Comparison of ENCODE assay signal across 18 cellular contexts in genomic region chr3:172173316-172174271, GRCh38.
A peak's percentile ranks its signal among the peaks of the same experiment; 100 is the strongest.
DNase-seq lines count a peak whose midpoint lies in the region; ATAC-seq and TF ChIP-seq lines count a peak whose summit lies in the region.
"Had no signal": no experiment of that assay in that cellular context is flagged by ENCODE, and none has a peak within 500 bp of the region (broad histone marks: within the 10 kb centered on the region; RNA-seq: fewer than 3 reads in every experiment).

No MANE protein-coding gene starts in this region.

- peaks cover 10% of the 10 kb centered on the region for H3K4me1 Mint-ChIP-seq in activated CD4-positive, alpha-beta T cell treated with anti-CD3 and anti-CD28 coated beads for 36 hours
- H3K4me1 Mint-ChIP-seq in brain, result peaks cover 81% of the 10 kb centered on the region

- peaks cover 99% of the 10 kb centered on the region for H3K79me2 ChIP-seq in smooth muscle cell (ENCODE audit: low read depth)

- TF ChIP-seq RAD21 in liver (IDR thresholded peaks at IDR 0.05), result no peak

- no peak for ATAC-seq in activated CD4-positive, alpha-beta T cell treated with anti-CD3 and anti-CD28 coated beads for 36 hours
- ATAC-seq: activated CD4-positive, CD25-positive, alpha-beta regulatory T cell treated with anti-CD3 and anti-CD28 coated beads, Interleukin-2, amount 50 U/mL, for 24 hours; left colon; mucosa of descending colon; PC-3 had no signal

- H3K27me3 ChIP-seq in liver (ENCODE audit: control insufficient read depth in 4 of 4, insufficient read depth in 4 of 4, low read length in 3 of 4) (no peaks in the 10 kb centered on the region), smooth muscle cell (ENCODE audit: low read depth) (no peaks in the 10 kb centered on the region)
- H3K27me3 ChIP-seq: BE2C, testis had no signal

- no peak overlapping the region for H2AFZ ChIP-seq in smooth muscle cell (ENCODE audit: low read depth)

- H3K4me3 ChIP-seq in liver (ENCODE audit: low read depth in 1 of 3, low read length in 3 of 3), result no peak overlapping the region
- no peak overlapping the region for H3K4me3 ChIP-seq in smooth muscle cell
- H3K4me3 ChIP-seq: mucosa of descending colon, testis had no signal

- 84% methylated on average over 13 of the region's 13 CpGs for WGBS in liver
- 69% methylated on average over 13 of the region's 13 CpGs for WGBS in smooth muscle cell (ENCODE audit: low lambda C conversion rate)

- TF ChIP-seq CTCF in brain (conservative IDR thresholded peaks at IDR 0.05) (no peak), liver (IDR thresholded peaks at IDR 0.05; ENCODE audit: low read depth, low read length, missing input control) (no peak), smooth muscle cell (IDR thresholded peaks at IDR 0.05; ENCODE audit: borderline replicate concordance, insufficient read depth, poor library complexity, severe bottlenecking) (no peak)

- H3K9me3 Mint-ChIP-seq in activated CD4-positive, alpha-beta T cell treated with anti-CD3 and anti-CD28 coated beads for 36 hours (ENCODE audit: low read depth), result peaks cover 3% of the 10 kb centered on the region
- H3K9me3 Mint-ChIP-seq in brain, result peaks cover 0 to 3% (median 0%) of the 10 kb centered on the region in 5 experiments

- no peak overlapping the region for H3K4me3 Mint-ChIP-seq in activated CD4-positive, alpha-beta T cell treated with anti-CD3 and anti-CD28 coated beads for 36 hours
- H3K4me3 Mint-ChIP-seq in brain, result peak overlapping the region in 1 of 5 experiments; percentile 41

- H3K27me3 Mint-ChIP-seq in activated CD4-positive, alpha-beta T cell treated with anti-CD3 and anti-CD28 coated beads for 36 hours, result no peaks in the 10 kb centered on the region
- peaks cover 6% of the 10 kb centered on the region for H3K27me3 Mint-ChIP-seq in brain

- no peak overlapping the region for H3K9ac ChIP-seq in liver (ENCODE audit: low read depth in 1 of 2, low read length in 2 of 2)
- H3K9ac ChIP-seq in smooth muscle cell (ENCODE audit: low read depth), result no peak overlapping the region

- no peaks in the 10 kb centered on the region for H3K9me3 ChIP-seq in liver (ENCODE audit: control insufficient read depth in 4 of 4, low read length in 3 of 4)
- no peaks in the 10 kb centered on the region for H3K9me3 ChIP-seq in smooth muscle cell (replicated peaks; ENCODE audit: low read depth)
- H3K9me3 ChIP-seq: BE2C, mucosa of descending colon, testis had no signal

- H3K36me3 ChIP-seq in liver (ENCODE audit: control insufficient read depth in 4 of 4, insufficient read depth in 3 of 4, low read depth in 1 of 4, low read length in 3 of 4) (peaks cover 0 to 3% (median 0%) of the 10 kb centered on the region in 4 donors), smooth muscle cell (ENCODE audit: low read depth) (no peaks in the 10 kb centered on the region)
- H3K36me3 ChIP-seq: BE2C had no signal

- no peak overlapping the region for H3K27ac Mint-ChIP-seq in activated CD4-positive, alpha-beta T cell treated with anti-CD3 and anti-CD28 coated beads for 36 hours
- H3K27ac Mint-ChIP-seq in brain, result peak overlapping the region in 3 of 5 experiments; percentile 77 to 86 (median 80)

- peaks cover 45% of the 10 kb centered on the region for H3F3A ChIP-seq in smooth muscle cell (ENCODE audit: low read depth)

- peaks cover 98% of the 10 kb centered on the region for H4K20me1 ChIP-seq in smooth muscle cell (ENCODE audit: low read depth)

- intact Hi-C loops in activated CD4-positive, alpha-beta T cell treated with anti-CD3 and anti-CD28 coated beads for 36 hours (cut with DNase I, micrococcal nuclease), result no loop called here

- DNase-seq in activated CD4-positive, alpha-beta T cell treated with anti-CD3 and anti-CD28 coated beads for 36 hours, result peak; percentile 23
- no peak for DNase-seq in activated CD4-positive, alpha-beta T cell treated with anti-CD3 and anti-CD28 coated beads for 4 hours
- no peak for DNase-seq in smooth muscle cell (lab: John Stamatoyannopoulos, UW; ENCODE audit: unreplicated experiment)
- DNase-seq in HuH-7.5 (ENCODE audit: low spot score), result no peak
- no peak for DNase-seq in CD1c-positive myeloid dendritic cell (ENCODE audit: extremely low spot score)
- DNase-seq in foreskin melanocyte, result no peak
- DNase-seq: activated gamma-delta T cell; BE2C; left colon; mucosa of descending colon; NCI-H1417 treated with DMSO at 0.1 percent for 48 hours; PC-3; stimulated activated CD4-positive, alpha-beta T cell treated with anti-CD3 and anti-CD28 coated beads, Interleukin-4, amount 100 ng/mL, for 1 hour; testis had no signal

- POLR2A ChIA-PET in activated CD4-positive, alpha-beta T cell treated with anti-CD3 and anti-CD28 coated beads for 36 hours (lab: Charles Lee), result no interaction called here

- H3K4me1 ChIP-seq in liver (ENCODE audit: control insufficient read depth in 4 of 4, insufficient read depth in 4 of 4, low read length in 3 of 4) (peaks cover 12 to 53% (median 34%) of the 10 kb centered on the region in 4 donors), smooth muscle cell (ENCODE audit: low read depth) (peaks cover 55% of the 10 kb centered on the region)

- no peaks in the 10 kb centered on the region for H3K36me3 Mint-ChIP-seq in activated CD4-positive, alpha-beta T cell treated with anti-CD3 and anti-CD28 coated beads for 36 hours (ENCODE audit: low read depth)
- H3K36me3 Mint-ChIP-seq in brain, result peaks cover 18% of the 10 kb centered on the region

- CTCF ChIA-PET in activated CD4-positive, alpha-beta T cell treated with anti-CD3 and anti-CD28 coated beads for 36 hours (lab: Charles Lee), result interaction anchor here (0.6 to 1.1 kb wide), 2 partner anchors 13 to 1069 kb away, joined by 3 read pairs; no protein-coding TSS in a partner anchor

- H3K27ac ChIP-seq in liver (ENCODE audit: low read depth in 1 of 2, low read length in 2 of 2) (peak overlapping the region; percentile 48 to 55), smooth muscle cell (ENCODE audit: low read depth) (peak overlapping the region; percentile 85)
- H3K27ac ChIP-seq: 22Rv1, testis had no signal

- H3K4me2 ChIP-seq in smooth muscle cell, result peak overlapping the region; percentile 59

TF ChIP-seq in liver, 16 proteins besides CTCF, POLR2A, EP300 and RAD21:
- TF ChIP-seq RXRA (IDR thresholded peaks at IDR 0.05) (no peak), SP1 (IDR thresholded peaks at IDR 0.05) (no peak), FOXA1 (IDR thresholded peaks at IDR 0.05) (no peak), GABPA (IDR thresholded peaks at IDR 0.05 in 1 of 2, conservative IDR thresholded peaks at IDR 0.05 in 1 of 2) (no peak), FOXA2 (IDR thresholded peaks at IDR 0.05) (no peak), JUND (IDR thresholded peaks at IDR 0.05) (no peak), HNF4G (IDR thresholded peaks at IDR 0.05) (no peak), NR2F2 (IDR thresholded peaks at IDR 0.05) (no peak)
